In the genomic region with DNA sequence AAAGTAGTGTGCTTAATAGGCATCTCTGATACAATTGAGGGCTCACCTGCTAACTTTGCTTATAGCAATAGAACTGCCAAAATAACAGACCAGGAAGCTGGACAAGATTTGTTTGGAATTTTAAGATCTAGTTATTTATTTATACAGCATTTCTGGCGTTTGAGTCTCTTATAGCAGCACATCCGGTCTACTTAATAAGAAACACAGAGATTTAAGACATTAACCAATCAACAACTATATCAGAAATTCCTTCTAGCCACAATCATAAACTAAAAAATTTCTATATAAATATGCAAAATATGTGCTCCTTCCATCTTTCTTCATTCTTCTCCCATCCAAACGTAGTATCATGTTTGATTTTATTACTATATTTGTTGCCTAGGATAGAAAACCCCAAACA, we compare ENCODE assay signal across 22 cellular contexts.
DNase-seq lines count a peak whose midpoint lies in the region; TF ChIP-seq lines count a peak whose summit lies in the region.
"Had no signal": no experiment of that assay in that cellular context is flagged by ENCODE, and none has a peak within 500 bp of the region (broad histone marks: within the 10 kb centered on the region; RNA-seq: fewer than 3 reads in every experiment).

No MANE protein-coding gene starts in this region.

- H3K9me3 ChIP-seq in SK-N-MC (ENCODE audit: low read depth, low read length) = no peaks in the 10 kb centered on the region
- H3K9me3 ChIP-seq: BE2C; BLaER1 treated with 17β-estradiol and CSF1 and Interleukin-3, amounts not matched to agents 10 nM and 100 nM; HAP-1 had no signal

- no peaks in the 10 kb centered on the region for H3K36me3 ChIP-seq in SK-N-MC (ENCODE audit: insufficient read depth, low read length)
- H3K36me3 ChIP-seq: BE2C; BLaER1 treated with 17β-estradiol and CSF1 and Interleukin-3, amounts not matched to agents 10 nM and 100 nM; HAP-1 had no signal

- H3K9ac ChIP-seq in SK-N-MC (ENCODE audit: insufficient read length) = no peak overlapping the region
- H3K9ac ChIP-seq: BLaER1 treated with 17β-estradiol and CSF1 and Interleukin-3, amounts not matched to agents 10 nM and 100 nM had no signal

- DNase-seq in EH (ENCODE audit: low read depth) = peak; percentile 28
- peak; percentile 63 for DNase-seq in SK-N-MC (ENCODE audit: low read depth, low spot score)
- DNase-seq in globus pallidus (ENCODE audit: low spot score) = peak; percentile 11
- peak; percentile 22 for DNase-seq in medulla oblongata (ENCODE audit: extremely low spot score)
- DNase-seq in GM10266 (ENCODE audit: extremely low spot score) = no peak
- no peak for DNase-seq in activated CD8-positive, alpha-beta memory T cell treated with anti-CD3 and anti-CD28 coated beads, Interleukin-2, amount 50 U/mL, for 4 hours
- no peak for DNase-seq in UCSD-AML1 (lab: John Stamatoyannopoulos, UW; ENCODE audit: unreplicated experiment)
- no peak for DNase-seq in COLO829 (ENCODE audit: low spot score)
- DNase-seq: ACHN; AML-193; BE2C; Calu3; CD4-positive, alpha-beta T cell; CD8-positive, alpha-beta memory T cell; COR-L47; DMS53; DMS79 treated with DMSO at 0.1 percent for 48 hours; GDM1; GOT3 had no signal

- H3K4me3 ChIP-seq in SK-N-MC = peak overlapping the region; percentile 61
- H3K4me3 ChIP-seq: BLaER1 treated with 17β-estradiol and CSF1 and Interleukin-3, amounts not matched to agents 10 nM and 100 nM; HAP-1 had no signal

- TF ChIP-seq CTCF in GM10266 (IDR thresholded peaks at IDR 0.05; ENCODE audit: control insufficient read depth, insufficient read depth, low read depth, missing control alignments) = no peak

- peak overlapping the region; percentile 78 for H3K27ac ChIP-seq in SK-N-MC
- H3K27ac ChIP-seq: 22Rv1; BLaER1 treated with 17β-estradiol and CSF1 and Interleukin-3, amounts not matched to agents 10 nM and 100 nM had no signal

Comparison
In these comparisons a context has a peak if more than half of its experiments do, and no peak if none do; other contexts are left out.
1. DNase-seq: peak in EH (single experiment), SK-N-MC (single experiment), globus pallidus (single experiment) and medulla oblongata (single experiment); none in GM10266 (single experiment), activated CD8-positive, alpha-beta memory T cell treated with anti-CD3 and anti-CD28 coated beads, Interleukin-2, amount 50 U/mL, for 4 hours (single experiment), UCSD-AML1 (single experiment) and COLO829 (single experiment).